Comparison of ENCODE assay signal across 25 cellular contexts in genomic region chr12:131041968-131042847, GRCh38.
"Had no signal": no experiment of that assay in that cellular context is flagged by ENCODE, and none has a peak within 500 bp of the region (broad histone marks: within the 10 kb centered on the region; RNA-seq: fewer than 3 reads in every experiment).

No MANE protein-coding gene starts in this region.

- DNase-seq: activated CD4-positive, alpha-beta memory T cell treated with anti-CD3 and anti-CD28 coated beads, Interleukin-2, amount 10 ng/mL, durations not matched to agents 7 days and 5 days; activated CD4-positive, alpha-beta T cell treated with anti-CD3 and anti-CD28 coated beads for 48 hours; activated CD8-positive, alpha-beta memory T cell treated with anti-CD3 and anti-CD28 coated beads, Interleukin-2, amount 50 U/mL, for 48 hours; activated gamma-delta T cell treated with Interleukin-2 at 50 U/mL for 16 hours; activated naive CD8-positive, alpha-beta T cell treated with anti-CD3 and anti-CD28 coated beads, Interleukin-2, amount 50 U/mL, for 24 hours; activated T-cell treated with anti-CD3 and anti-CD28 coated beads, Interleukin-2, amount 50 U/mL, for 24 hours; amygdala; central memory CD4-positive, alpha-beta T cell; foreskin fibroblast; head of caudate nucleus; hippocampal formation; left colon; stimulated activated CD4-positive, alpha-beta T cell treated with anti-CD3 and anti-CD28 coated beads, Interleukin-12 subunit alpha, Interleukin-12 subunit beta, amount 100 ng/mL, for 4 hours; stimulated activated CD4-positive, alpha-beta T cell treated with anti-CD3 and anti-CD28 coated beads, Interleukin-4, amount 100 ng/mL, for 1 hour; stimulated activated naive CD8-positive, alpha-beta T cell treated with anti-CD3 and anti-CD28 coated beads, Interleukin-15, Interleukin-2, amounts not matched to agents 100 U/mL and 50 U/mL, for 24 hours; SW 1271; T-helper 9 cell; transverse colon had no signal

- H3K4me1 ChIP-seq: breast epithelium, parathyroid adenoma, right lobe of liver, transverse colon had no signal

- H3K9ac ChIP-seq: parathyroid adenoma had no signal

- H3K27ac ChIP-seq: breast epithelium, parathyroid adenoma, right lobe of liver, testis, transverse colon, VCaP had no signal

- H3K9me3 ChIP-seq: breast epithelium, mucosa of descending colon, right lobe of liver, testis, transverse colon had no signal

- H3K36me3 ChIP-seq: breast epithelium, right lobe of liver, transverse colon had no signal

- H3K27me3 ChIP-seq: breast epithelium, right lobe of liver, testis, transverse colon had no signal

- ATAC-seq: activated CD4-positive, CD25-positive, alpha-beta regulatory T cell treated with anti-CD3 and anti-CD28 coated beads, Interleukin-2, amount 50 U/mL, for 24 hours; activated naive CD8-positive, alpha-beta T cell treated with anti-CD3 and anti-CD28 coated beads, Interleukin-2, amount 50 U/mL, for 24 hours; left colon; mucosa of descending colon; right lobe of liver; stimulated activated naive CD8-positive, alpha-beta T cell treated with anti-CD3 and anti-CD28 coated beads, Interleukin-15, Interleukin-2, amounts not matched to agents 100 U/mL and 50 U/mL, for 24 hours had no signal

- H3K79me2 ChIP-seq: parathyroid adenoma had no signal

- H2AFZ ChIP-seq: parathyroid adenoma had no signal

- H3K4me3 ChIP-seq: breast epithelium, mucosa of descending colon, right lobe of liver, testis, transverse colon had no signal
